ENCODE assay signal across 8 cellular contexts in genomic region chr4:85280963-85281362, GRCh38.
"Had no signal": no experiment of that assay in that cellular context is flagged by ENCODE, and none has a peak within 500 bp of the region (broad histone marks: within the 10 kb centered on the region; RNA-seq: fewer than 3 reads in every experiment).

No MANE protein-coding gene starts in this region.

- DNase-seq: GDM1, GF-D8 had no signal

- ATAC-seq: GM12878 had no signal

- FAIRE-seq: G401.6, GM12878, GM12891, GM12892, GM18507, GM19239 had no signal

- H3K4me3 ChIP-seq: GM12878 had no signal
